24 cellular contexts compared by ENCODE assay signal in the genomic region with DNA sequence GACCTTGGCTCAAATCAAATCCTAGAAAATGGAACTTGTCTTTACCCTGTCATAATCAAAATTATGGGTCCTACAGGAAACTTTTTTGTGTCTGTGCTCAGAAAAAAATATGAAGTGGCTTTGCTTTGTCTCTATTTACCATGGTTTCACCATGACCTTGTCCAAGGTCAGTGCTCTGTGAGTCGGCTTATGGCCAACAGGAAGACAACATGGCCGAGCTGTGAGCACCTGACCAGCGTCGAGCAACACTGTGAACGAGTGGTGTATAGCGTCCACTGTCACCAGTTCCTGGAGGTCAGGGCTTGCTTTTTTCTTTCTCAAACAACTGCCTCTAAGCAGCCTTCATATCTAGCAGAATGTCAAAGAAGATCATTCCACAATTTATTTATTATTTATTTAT.
A peak's percentile ranks its signal among the peaks of the same experiment; 100 is the strongest.
DNase-seq lines count a peak whose midpoint lies in the region; ATAC-seq, FAIRE-seq and TF ChIP-seq lines count a peak whose summit lies in the region.
"Had no signal": no experiment of that assay in that cellular context is flagged by ENCODE, and none has a peak within 500 bp of the region (broad histone marks: within the 10 kb centered on the region; RNA-seq: fewer than 3 reads in every experiment).

No MANE protein-coding gene starts in this region.

- no peak overlapping the region for H3K4me2 ChIP-seq in mammary epithelial cell (ENCODE audit: insufficient read depth, low read depth, low read length)

- H3K9me3 ChIP-seq in mammary epithelial cell (replicated peaks; ENCODE audit: insufficient read depth, low read length) (no peaks in the 10 kb centered on the region), vagina (no peaks in the 10 kb centered on the region)
- H3K9me3 ChIP-seq: HAP-1, lower lobe of right lung, upper lobe of left lung had no signal

- no peak overlapping the region for H3K9ac ChIP-seq in mammary epithelial cell (ENCODE audit: insufficient read depth, low read length)

- no peaks in the 10 kb centered on the region for H3K36me3 ChIP-seq in mammary epithelial cell (ENCODE audit: insufficient read depth, low read length)
- H3K36me3 ChIP-seq in vagina = no peaks in the 10 kb centered on the region
- H3K36me3 ChIP-seq: HAP-1, lower lobe of right lung, upper lobe of left lung had no signal

- H3K79me2 ChIP-seq in mammary epithelial cell (ENCODE audit: insufficient read depth, low read length) = peaks cover 93% of the 10 kb centered on the region

- H3K27me3 Mint-ChIP-seq in MCF 10A (ENCODE audit: insufficient read depth, unreplicated experiment) (no peaks in the 10 kb centered on the region), chondrocyte (ENCODE audit: low read depth) (no peaks in the 10 kb centered on the region)
- H3K27me3 Mint-ChIP-seq: naive thymus-derived CD4-positive, alpha-beta T cell had no signal

- TF ChIP-seq CTCF in MCF 10A (IDR thresholded peaks at IDR 0.05; ENCODE audit: unreplicated experiment) = no peak
- TF ChIP-seq CTCF in mammary epithelial cell (conservative IDR thresholded peaks at IDR 0.05 in 1 of 2, IDR thresholded peaks at IDR 0.05 in 1 of 2; ENCODE audit: extremely low read depth in 1 of 2, insufficient read depth in 1 of 2, low read depth in 1 of 2, low read length in 2 of 2) = no peak
- no peak for TF ChIP-seq CTCF in chondrocyte (IDR thresholded peaks at IDR 0.05)
- TF ChIP-seq CTCF in vagina (IDR thresholded peaks at IDR 0.05) = no peak

- dilution Hi-C loops in mammary epithelial cell (cut with HindIII; ENCODE audit: low sequenced_read_pairs) = no loop called here

- H3K9me3 Mint-ChIP-seq in MCF 10A (ENCODE audit: unreplicated experiment) (no peaks in the 10 kb centered on the region), chondrocyte (ENCODE audit: low read depth) (no peaks in the 10 kb centered on the region)
- H3K9me3 Mint-ChIP-seq: stimulated activated effector memory CD8-positive, alpha-beta T cell treated with anti-CD3 and anti-CD28 coated beads, Interleukin-12 subunit alpha, Interleukin-12 subunit beta, amount 100 ng/mL, for 72 hours had no signal

- no peak for TF ChIP-seq POLR2A in vagina (IDR thresholded peaks at IDR 0.05)

- H3K27ac Mint-ChIP-seq in MCF 10A (ENCODE audit: low read depth, unreplicated experiment) = peak overlapping the region; percentile 80
- H3K27ac Mint-ChIP-seq in chondrocyte (ENCODE audit: unreplicated experiment) = peak overlapping the region; percentile 0
- H3K27ac Mint-ChIP-seq: stimulated activated effector memory CD8-positive, alpha-beta T cell treated with anti-CD3 and anti-CD28 coated beads, Interleukin-12 subunit alpha, Interleukin-12 subunit beta, amount 100 ng/mL, for 72 hours had no signal

- H3K27ac ChIP-seq in mammary epithelial cell (ENCODE audit: insufficient read depth, low read depth, low read length) = no peak overlapping the region
- peak overlapping the region; percentile 25 for H3K27ac ChIP-seq in vagina
- H3K27ac ChIP-seq: C4-2B, lower lobe of right lung, SK-N-MC, upper lobe of left lung had no signal

- in situ Hi-C loops in mammary epithelial cell (cut with MboI; ENCODE audit: low sequenced_read_pairs in 2 of 2) = no loop called here

- 94% methylated on average over 6 of the region's 6 CpGs for WGBS in mammary epithelial cell (ENCODE audit: low coverage, missing lambda C conversion rate)

- H3K4me3 ChIP-seq in mammary epithelial cell (replicated peaks in 1 of 3; ENCODE audit: insufficient read depth in 1 of 3, low read depth in 2 of 3, low read length in 3 of 3) = no peak overlapping the region
- no peak overlapping the region for H3K4me3 ChIP-seq in vagina
- H3K4me3 ChIP-seq: HAP-1, lower lobe of right lung, SK-N-MC, upper lobe of left lung had no signal

- intact Hi-C loops in MCF 10A (cut with micrococcal nuclease) = loop anchor here (5.0 kb wide), 1 partner anchor 47 kb away; no protein-coding TSS in a partner anchor
- intact Hi-C loops in mammary epithelial cell (cut with micrococcal nuclease) = loop anchor here (5.0 kb wide), 1 partner anchor 33 kb away; no protein-coding TSS in a partner anchor
- intact Hi-C loops in vagina (cut with DNase I) = no loop called here

- peaks cover 52% of the 10 kb centered on the region for H3K4me1 ChIP-seq in mammary epithelial cell (ENCODE audit: insufficient read depth, low read length)
- peaks cover 36% of the 10 kb centered on the region for H3K4me1 ChIP-seq in vagina
- H3K4me1 ChIP-seq: HAP-1 had no signal

- H3K36me3 Mint-ChIP-seq in MCF 10A (ENCODE audit: insufficient read depth, unreplicated experiment) = no peaks in the 10 kb centered on the region
- H3K36me3 Mint-ChIP-seq in chondrocyte (ENCODE audit: low read depth) = no peaks in the 10 kb centered on the region
- H3K36me3 Mint-ChIP-seq: stimulated activated effector memory CD8-positive, alpha-beta T cell treated with anti-CD3 and anti-CD28 coated beads, Interleukin-12 subunit alpha, Interleukin-12 subunit beta, amount 100 ng/mL, for 72 hours had no signal

- H3K4me1 Mint-ChIP-seq in MCF 10A (ENCODE audit: insufficient read depth, unreplicated experiment) (peaks cover 37% of the 10 kb centered on the region), chondrocyte (ENCODE audit: low read depth) (peaks cover 52% of the 10 kb centered on the region)

- CTCF ChIA-PET in MCF 10A (lab: Yijun Ruan, JAX) (interaction anchor here (1.7 to 1.8 kb wide), 2 partner anchors 9 to 58 kb away, joined by 4 to 7 read pairs; no protein-coding TSS in a partner anchor), mammary epithelial cell (lab: Charles Lee; ENCODE audit: low non-redundant PET) (no interaction called here)

- no peaks in the 10 kb centered on the region for H3K27me3 ChIP-seq in mammary epithelial cell (ENCODE audit: insufficient read depth, low read length)
- no peaks in the 10 kb centered on the region for H3K27me3 ChIP-seq in vagina
- H3K27me3 ChIP-seq: upper lobe of left lung had no signal

- POLR2A ChIA-PET in MCF 10A (lab: Yijun Ruan, JAX) = interaction anchor here (0.7 to 3.3 kb wide), 7 partner anchors 9 to 66 kb away, joined by 3 to 24 read pairs (median 4); no protein-coding TSS in a partner anchor

- no peak for ATAC-seq in GM19452 (IDR thresholded peaks at IDR 0.05; ENCODE audit: unreplicated experiment)
- ATAC-seq: stimulated activated effector memory CD8-positive, alpha-beta T cell treated with anti-CD3 and anti-CD28 coated beads, Interleukin-12 subunit alpha, Interleukin-12 subunit beta, amount 100 ng/mL, for 72 hours had no signal

- no peak overlapping the region for H2AFZ ChIP-seq in mammary epithelial cell (ENCODE audit: low read depth, low read length)

- BruUV-seq in MCF 10A (replicated peaks; lab: Mats Ljungman, UMichigan) (TSS peak; percentile 33), mammary epithelial cell (replicated peaks; lab: Mats Ljungman, UMichigan) (no TSS peak)

- FAIRE-seq in urothelium cell line (lab: Jason Lieb, UNC) = no peak

- DNase-seq in MCF 10A (ENCODE audit: unreplicated experiment) (no peak), mammary epithelial cell (no peak), chondrocyte (ENCODE audit: low spot score) (no peak), lung microvascular endothelial cell (ENCODE audit: low read depth in 2 of 2) (peak; percentile 26 to 85), vagina (ENCODE audit: extremely low spot score in 2 of 2) (no peak), NCI-H226 (no peak), urothelium cell line (ENCODE audit: low spot score) (no peak)
- DNase-seq: 8988T; activated CD4-positive, alpha-beta T cell treated with anti-CD3 and anti-CD28 coated beads, Interleukin-2, amount 50 U/mL, for 1 hour; activated naive CD4-positive, alpha-beta T cell; activated T-cell treated with anti-CD3 and anti-CD28 coated beads for 4 hours; DMS153; Kasumi-1; lower lobe of right lung; naive thymus-derived CD4-positive, alpha-beta T cell; NCI-H1105 treated with DMSO at 0.1 percent for 48 hours; posterior cingulate gyrus; stimulated activated CD4-positive, alpha-beta T cell treated with anti-CD3 and anti-CD28 coated beads, Interleukin-12 subunit alpha, Interleukin-12 subunit beta, amount 100 ng/mL, for 4 hours; upper lobe of left lung had no signal

- no peak overlapping the region for H3K4me3 Mint-ChIP-seq in MCF 10A (ENCODE audit: unreplicated experiment)
- no peak overlapping the region for H3K4me3 Mint-ChIP-seq in chondrocyte (ENCODE audit: unreplicated experiment)
- H3K4me3 Mint-ChIP-seq: naive thymus-derived CD4-positive, alpha-beta T cell; stimulated activated effector memory CD8-positive, alpha-beta T cell treated with anti-CD3 and anti-CD28 coated beads, Interleukin-12 subunit alpha, Interleukin-12 subunit beta, amount 100 ng/mL, for 72 hours had no signal

- no peaks in the 10 kb centered on the region for H4K20me1 ChIP-seq in mammary epithelial cell (ENCODE audit: insufficient read depth, low read length)

Comparison
In these comparisons a context has a peak if more than half of its experiments do, and no peak if none do; other contexts are left out.
1. DNase-seq: peak in lung microvascular endothelial cell (2 of 2); none in MCF 10A (single experiment), mammary epithelial cell (single experiment), chondrocyte (single experiment), vagina (0 of 2), NCI-H226 (single experiment) and urothelium cell line (single experiment).